18 cellular contexts compared by ENCODE assay signal in the genomic region with DNA sequence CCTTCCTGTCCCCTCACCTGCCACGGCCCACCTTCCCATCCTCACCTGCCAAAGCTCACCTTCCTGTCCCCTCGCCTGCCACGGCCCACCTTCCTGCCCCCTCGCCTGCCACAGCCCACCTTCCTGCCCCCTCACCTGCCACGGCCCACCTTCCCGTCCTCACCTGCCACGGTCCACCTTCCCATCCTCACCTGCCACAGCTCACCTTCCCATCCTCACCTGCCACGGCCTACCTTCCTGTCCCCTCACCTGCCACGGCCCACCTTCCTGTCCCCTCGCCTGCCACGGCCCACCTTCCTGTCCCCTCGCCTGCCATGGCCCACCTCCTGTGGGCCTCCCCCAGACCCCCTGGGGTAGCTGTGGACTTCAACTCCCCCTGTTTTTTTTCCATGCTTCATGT. TPM values are rescaled to one million over a fixed set of nuclear protein-coding genes. Genes with fewer than 3 reads are reported as not detected.
DNase-seq lines count a peak whose midpoint lies in the region; ATAC-seq and TF ChIP-seq lines count a peak whose summit lies in the region.
"Had no signal": no experiment of that assay in that cellular context is flagged by ENCODE, and none has a peak within 500 bp of the region (broad histone marks: within the 10 kb centered on the region; RNA-seq: fewer than 3 reads in every experiment).

No MANE protein-coding gene starts in this region.

- no peak overlapping the region for H3K4me3 ChIP-seq in CD4-positive, CD25-positive, alpha-beta regulatory T cell (ENCODE audit: low read depth, low read length)
- H3K4me3 ChIP-seq in lower lobe of right lung (no peak overlapping the region), Caco-2 (ENCODE audit: low read depth, low read length) (no peak overlapping the region)
- H3K4me3 ChIP-seq: SJCRH30, smooth muscle cell, thyroid gland had no signal

- peaks cover 0 to 6% (median 1%) of the 10 kb centered on the region in 4 donors for H3K4me1 Mint-ChIP-seq in CD4-positive, CD25-positive, alpha-beta regulatory T cell
- no peaks in the 10 kb centered on the region for H3K4me1 Mint-ChIP-seq in activated T-helper 1 cell treated with anti-CD3 and anti-CD28 coated beads, Interleukin-12 subunit alpha, Interleukin-12 subunit beta, Interleukin-2, Interleukin-4 antibody, amounts not matched to agents 30 ng/mL and 10 ng/mL and 1 ng/mL, durations not matched to agents 14 hours and 24 hours and 36 hours (ENCODE audit: low read depth)
- no peaks in the 10 kb centered on the region for H3K4me1 Mint-ChIP-seq in Caco-2 (ENCODE audit: low read depth, unreplicated experiment)
- H3K4me1 Mint-ChIP-seq: IgD-negative memory B cell had no signal

- H3K36me3 ChIP-seq in CD4-positive, CD25-positive, alpha-beta regulatory T cell (ENCODE audit: control insufficient read depth, insufficient read depth, low read length), result peaks cover 100% of the 10 kb centered on the region
- peaks cover 84% of the 10 kb centered on the region for H3K36me3 ChIP-seq in lower lobe of right lung
- H3K36me3 ChIP-seq in Caco-2 (ENCODE audit: control insufficient read depth, insufficient read depth, low read length), result peaks cover 1% of the 10 kb centered on the region
- H3K36me3 ChIP-seq: SJCRH30, thyroid gland had no signal

- no peaks in the 10 kb centered on the region for H3K27me3 ChIP-seq in CD4-positive, CD25-positive, alpha-beta regulatory T cell (ENCODE audit: control insufficient read depth, insufficient read depth, low read length)
- H3K27me3 ChIP-seq in lower lobe of right lung (ENCODE audit: low read depth) (no peaks in the 10 kb centered on the region), Caco-2 (replicated peaks; ENCODE audit: control insufficient read depth, insufficient read depth, low read length) (no peaks in the 10 kb centered on the region)
- H3K27me3 ChIP-seq: SJCRH30, thyroid gland had no signal

- H3K4me1 ChIP-seq in CD4-positive, CD25-positive, alpha-beta regulatory T cell (ENCODE audit: control insufficient read depth, insufficient read depth, low read length, poor library complexity, severe bottlenecking), result no peaks in the 10 kb centered on the region
- H3K4me1 ChIP-seq in lower lobe of right lung (no peaks in the 10 kb centered on the region), Caco-2 (no peaks in the 10 kb centered on the region)
- H3K4me1 ChIP-seq: SJCRH30 had no signal

- POLR2A ChIA-PET in GM10248 (lab: Yijun Ruan, JAX) (interaction anchor here (0.7 kb wide), 1 partner anchor 141 kb away, joined by 3 read pairs; no protein-coding TSS in a partner anchor), Caco-2 (lab: Charles Lee) (no interaction called here)

- CTCF ChIA-PET in GM10248 (lab: Yijun Ruan, JAX), result interaction anchor here (1.3 to 12.9 kb wide), 2 partner anchors 13 to 119 kb away, joined by 3 to 197 read pairs; no protein-coding TSS in a partner anchor
- CTCF ChIA-PET in Caco-2 (lab: Charles Lee), result no interaction called here

- intact Hi-C loops in activated T-helper 1 cell treated with anti-CD3 and anti-CD28 coated beads, Interleukin-12 subunit alpha, Interleukin-12 subunit beta, Interleukin-2, Interleukin-4 antibody, amounts not matched to agents 30 ng/mL and 10 ng/mL and 1 ng/mL, durations not matched to agents 14 hours and 24 hours and 36 hours (cut with micrococcal nuclease), result no loop called here
- intact Hi-C loops in lower lobe of right lung (cut with DNase I), result no loop called here
- intact Hi-C loops in Caco-2 (cut with micrococcal nuclease; ENCODE audit: unreplicated experiment), result no loop called here
- intact Hi-C loops in head of caudate nucleus (cut with DNase I), result no loop called here

- peak overlapping the region; percentile 76 to 86 (median 85) for H3K27ac Mint-ChIP-seq in CD4-positive, CD25-positive, alpha-beta regulatory T cell
- H3K27ac Mint-ChIP-seq in activated T-helper 1 cell treated with anti-CD3 and anti-CD28 coated beads, Interleukin-12 subunit alpha, Interleukin-12 subunit beta, Interleukin-2, Interleukin-4 antibody, amounts not matched to agents 30 ng/mL and 10 ng/mL and 1 ng/mL, durations not matched to agents 14 hours and 24 hours and 36 hours, result peak overlapping the region; percentile 11
- H3K27ac Mint-ChIP-seq in Caco-2 (ENCODE audit: unreplicated experiment), result no peak overlapping the region

- DNase-seq in CD4-positive, CD25-positive, alpha-beta regulatory T cell, result no peak
- DNase-seq in GM10248 (ENCODE audit: extremely low spot score), result peak; percentile 61
- no peak for DNase-seq in activated T-helper 1 cell treated with anti-CD3 and anti-CD28 coated beads, Interleukin-12 subunit alpha, Interleukin-12 subunit beta, Interleukin-2, Interleukin-4 antibody, amounts not matched to agents 30 ng/mL and 10 ng/mL and 1 ng/mL, durations not matched to agents 14 hours and 24 hours and 36 hours (ENCODE audit: low spot score)
- peak; percentile 40 for DNase-seq in lower lobe of right lung
- no peak for DNase-seq in iPS-NIHi7 (ENCODE audit: extremely low spot score)
- no peak for DNase-seq in NCI-H2081 treated with DMSO at 0.1 percent for 48 hours (lab: John Stamatoyannopoulos, UW)
- DNase-seq in Caco-2, result no peak
- no peak for DNase-seq in head of caudate nucleus
- DNase-seq: AML-193, NCI-H1930, NCI-H526, PC-3, SJCRH30, T-helper 9 cell, thyroid gland had no signal

- no peaks in the 10 kb centered on the region for H3K9me3 ChIP-seq in CD4-positive, CD25-positive, alpha-beta regulatory T cell (ENCODE audit: control insufficient read depth in 2 of 2, low read length in 2 of 2)
- H3K9me3 ChIP-seq in lower lobe of right lung (no peaks in the 10 kb centered on the region), Caco-2 (no peaks in the 10 kb centered on the region)
- H3K9me3 ChIP-seq: SJCRH30, thyroid gland had no signal

- peak overlapping the region; percentile 51 for H3K27ac ChIP-seq in CD4-positive, CD25-positive, alpha-beta regulatory T cell (ENCODE audit: insufficient read depth, low read length, poor library complexity, severe bottlenecking)
- no peak overlapping the region for H3K27ac ChIP-seq in lower lobe of right lung
- H3K27ac ChIP-seq: SJCRH30, thyroid gland had no signal

- peaks cover 46% of the 10 kb centered on the region for H3K36me3 Mint-ChIP-seq in CD4-positive, CD25-positive, alpha-beta regulatory T cell
- peaks cover 60% of the 10 kb centered on the region for H3K36me3 Mint-ChIP-seq in activated T-helper 1 cell treated with anti-CD3 and anti-CD28 coated beads, Interleukin-12 subunit alpha, Interleukin-12 subunit beta, Interleukin-2, Interleukin-4 antibody, amounts not matched to agents 30 ng/mL and 10 ng/mL and 1 ng/mL, durations not matched to agents 14 hours and 24 hours and 36 hours (ENCODE audit: low read depth)
- peaks cover 34% of the 10 kb centered on the region for H3K36me3 Mint-ChIP-seq in Caco-2 (ENCODE audit: insufficient read depth, unreplicated experiment)

- no peak overlapping the region for H3K4me3 Mint-ChIP-seq in CD4-positive, CD25-positive, alpha-beta regulatory T cell
- no peak overlapping the region for H3K4me3 Mint-ChIP-seq in activated T-helper 1 cell treated with anti-CD3 and anti-CD28 coated beads, Interleukin-12 subunit alpha, Interleukin-12 subunit beta, Interleukin-2, Interleukin-4 antibody, amounts not matched to agents 30 ng/mL and 10 ng/mL and 1 ng/mL, durations not matched to agents 14 hours and 24 hours and 36 hours
- no peak overlapping the region for H3K4me3 Mint-ChIP-seq in Caco-2 (ENCODE audit: unreplicated experiment)
- H3K4me3 Mint-ChIP-seq: IgD-negative memory B cell had no signal

- no TSS peak for BruUV-seq in Caco-2 (replicated peaks; lab: Mats Ljungman, UMichigan)

- TF ChIP-seq CTCF in GM10248 (IDR thresholded peaks at IDR 0.05; ENCODE audit: control extremely low read depth, extremely low read depth, low read depth, missing control alignments) (no peak), lower lobe of right lung (IDR thresholded peaks at IDR 0.05) (no peak), Caco-2 (IDR thresholded peaks at IDR 0.05; ENCODE audit: insufficient read depth in 1 of 2, low read depth in 1 of 2, low read length in 1 of 2, severe bottlenecking in 1 of 2, unreplicated experiment in 1 of 2) (no peak)

- no peaks in the 10 kb centered on the region for H3K27me3 Mint-ChIP-seq in CD4-positive, CD25-positive, alpha-beta regulatory T cell
- no peaks in the 10 kb centered on the region for H3K27me3 Mint-ChIP-seq in activated T-helper 1 cell treated with anti-CD3 and anti-CD28 coated beads, Interleukin-12 subunit alpha, Interleukin-12 subunit beta, Interleukin-2, Interleukin-4 antibody, amounts not matched to agents 30 ng/mL and 10 ng/mL and 1 ng/mL, durations not matched to agents 14 hours and 24 hours and 36 hours (ENCODE audit: insufficient read depth)
- no peaks in the 10 kb centered on the region for H3K27me3 Mint-ChIP-seq in Caco-2 (ENCODE audit: insufficient read depth, unreplicated experiment)
- H3K27me3 Mint-ChIP-seq: IgD-negative memory B cell had no signal

- ATAC-seq in CD4-positive, CD25-positive, alpha-beta regulatory T cell (ENCODE audit: low read depth in 2 of 2), result no peak
- ATAC-seq in lower lobe of right lung, result no peak
- ATAC-seq: left lobe of liver, PC-3 had no signal

- H3K9me3 Mint-ChIP-seq in CD4-positive, CD25-positive, alpha-beta regulatory T cell, result peaks cover 0 to 2% (median 0%) of the 10 kb centered on the region in 7 donors
- no peaks in the 10 kb centered on the region for H3K9me3 Mint-ChIP-seq in activated T-helper 1 cell treated with anti-CD3 and anti-CD28 coated beads, Interleukin-12 subunit alpha, Interleukin-12 subunit beta, Interleukin-2, Interleukin-4 antibody, amounts not matched to agents 30 ng/mL and 10 ng/mL and 1 ng/mL, durations not matched to agents 14 hours and 24 hours and 36 hours
- no peaks in the 10 kb centered on the region for H3K9me3 Mint-ChIP-seq in Caco-2 (ENCODE audit: unreplicated experiment)
- H3K9me3 Mint-ChIP-seq: IgD-negative memory B cell had no signal

RNA-seq across cellular contexts. Expression of a gene that starts 48.8 kb away (rescaled TPM):
- total RNA-seq in CD4-positive, CD25-positive, alpha-beta regulatory T cell, result 18.8 TPM
- polyA plus RNA-seq in CD4-positive, CD25-positive, alpha-beta regulatory T cell, result 10 to 100 TPM in 2 of 4 donors, 1 to 10 TPM in 2; 8.5 to 19.1 (median 11.0) TPM
- 4.5 and 5.4 TPM in 2 replicates for total RNA-seq in activated T-helper 1 cell treated with anti-CD3 and anti-CD28 coated beads, Interleukin-12 subunit alpha, Interleukin-12 subunit beta, Interleukin-2, Interleukin-4 antibody, amounts not matched to agents 30 ng/mL and 10 ng/mL and 1 ng/mL, durations not matched to agents 14 hours and 24 hours and 36 hours
- 3.4 TPM for total RNA-seq in lower lobe of right lung
- total RNA-seq in Caco-2 (2022), result 0.14 TPM in 2 replicates
- total RNA-seq: SJCRH30 had no signal

Comparison
In these comparisons a context has a peak if more than half of its experiments do, and no peak if none do; other contexts are left out.
1. DNase-seq: peak in GM10248 (single experiment) and lower lobe of right lung (single experiment); none in CD4-positive, CD25-positive, alpha-beta regulatory T cell (0 of 3), activated T-helper 1 cell treated with anti-CD3 and anti-CD28 coated beads, Interleukin-12 subunit alpha, Interleukin-12 subunit beta, Interleukin-2, Interleukin-4 antibody, amounts not matched to agents 30 ng/mL and 10 ng/mL and 1 ng/mL, durations not matched to agents 14 hours and 24 hours and 36 hours (single experiment), iPS-NIHi7 (single experiment), NCI-H2081 treated with DMSO at 0.1 percent for 48 hours (single experiment), Caco-2 (0 of 2) and head of caudate nucleus (0 of 42).